ENCODE assay signal across 12 cellular contexts in genomic region chr5:386432-387341, GRCh38. TPM values are rescaled to one million over a fixed set of nuclear protein-coding genes. Genes with fewer than 3 reads are reported as not detected.
A peak's percentile ranks its signal among the peaks of the same experiment; 100 is the strongest.
DNase-seq lines count a peak whose midpoint lies in the region; ATAC-seq and TF ChIP-seq lines count a peak whose summit lies in the region.
"Had no signal": no experiment of that assay in that cellular context is flagged by ENCODE, and none has a peak within 500 bp of the region (broad histone marks: within the 10 kb centered on the region; RNA-seq: fewer than 3 reads in every experiment).

No MANE protein-coding gene starts in this region.

- H3K4me1 Mint-ChIP-seq in activated CD8-positive, alpha-beta memory T cell treated with anti-CD3 and anti-CD28 coated beads, Interleukin-2, amount 10 ng/mL, durations not matched to agents 7 days and 5 days: peaks cover 35% of the 10 kb centered on the region
- peaks cover 30% of the 10 kb centered on the region for H3K4me1 Mint-ChIP-seq in stimulated activated memory B cell treated with anti-CD40 and anti-IgM and Interleukin-4, amounts not matched to agents 10 μg/mL and 1 μg/mL and 100 μg/mL, for 72 hours
- no peaks in the 10 kb centered on the region for H3K4me1 Mint-ChIP-seq in CD4-positive, alpha-beta T cell (ENCODE audit: low read depth)

- no peaks in the 10 kb centered on the region for H3K36me3 ChIP-seq in PC-3 (ENCODE audit: low read depth, low read length)

- peaks cover 19% of the 10 kb centered on the region for H3K4me1 ChIP-seq in PC-3 (ENCODE audit: insufficient read depth, low read length)

- H4K20me1 ChIP-seq in PC-3 (ENCODE audit: low read length): no peaks in the 10 kb centered on the region

- H3K4me2 ChIP-seq in PC-3 (ENCODE audit: low read length): peak overlapping the region; percentile 63
- H3K4me2 ChIP-seq: SK-N-SH had no signal

- H3K4me3 ChIP-seq in PC-3 (ENCODE audit: low read length) (no peak overlapping the region), fibroblast of villous mesenchyme (ENCODE audit: low read depth, low read length) (no peak overlapping the region)

- H3F3A ChIP-seq in PC-3 (ENCODE audit: low read length, unreplicated experiment): peaks cover 5% of the 10 kb centered on the region

- peaks cover 18% of the 10 kb centered on the region for H3K9me3 Mint-ChIP-seq in activated CD8-positive, alpha-beta memory T cell treated with anti-CD3 and anti-CD28 coated beads, Interleukin-2, amount 10 ng/mL, durations not matched to agents 7 days and 5 days (ENCODE audit: low read depth)
- peaks cover 27% of the 10 kb centered on the region for H3K9me3 Mint-ChIP-seq in stimulated activated memory B cell treated with anti-CD40 and anti-IgM and Interleukin-4, amounts not matched to agents 10 μg/mL and 1 μg/mL and 100 μg/mL, for 72 hours
- peaks cover 9% of the 10 kb centered on the region for H3K9me3 Mint-ChIP-seq in CD4-positive, alpha-beta T cell

- no peaks in the 10 kb centered on the region for H3K79me2 ChIP-seq in PC-3 (ENCODE audit: low read length)

- no peak overlapping the region for H3K27ac Mint-ChIP-seq in activated CD8-positive, alpha-beta memory T cell treated with anti-CD3 and anti-CD28 coated beads, Interleukin-2, amount 10 ng/mL, durations not matched to agents 7 days and 5 days
- peak overlapping the region; percentile 81 for H3K27ac Mint-ChIP-seq in stimulated activated memory B cell treated with anti-CD40 and anti-IgM and Interleukin-4, amounts not matched to agents 10 μg/mL and 1 μg/mL and 100 μg/mL, for 72 hours
- H3K27ac Mint-ChIP-seq in CD4-positive, alpha-beta T cell: no peak overlapping the region
- H3K27ac Mint-ChIP-seq: activated naive CD8-positive, alpha-beta T cell treated with anti-CD3 and anti-CD28 coated beads, Interleukin-2, amount 10 ng/mL, durations not matched to agents 7 days and 5 days had no signal

- no peaks in the 10 kb centered on the region for H3K27me3 Mint-ChIP-seq in activated CD8-positive, alpha-beta memory T cell treated with anti-CD3 and anti-CD28 coated beads, Interleukin-2, amount 10 ng/mL, durations not matched to agents 7 days and 5 days
- H3K27me3 Mint-ChIP-seq in stimulated activated memory B cell treated with anti-CD40 and anti-IgM and Interleukin-4, amounts not matched to agents 10 μg/mL and 1 μg/mL and 100 μg/mL, for 72 hours: peaks cover 52% of the 10 kb centered on the region
- peaks cover 9% of the 10 kb centered on the region for H3K27me3 Mint-ChIP-seq in CD4-positive, alpha-beta T cell
- H3K27me3 Mint-ChIP-seq: activated naive CD8-positive, alpha-beta T cell treated with anti-CD3 and anti-CD28 coated beads, Interleukin-2, amount 10 ng/mL, durations not matched to agents 7 days and 5 days had no signal

- no peak overlapping the region for H3K4me3 Mint-ChIP-seq in activated CD8-positive, alpha-beta memory T cell treated with anti-CD3 and anti-CD28 coated beads, Interleukin-2, amount 10 ng/mL, durations not matched to agents 7 days and 5 days
- no peak overlapping the region for H3K4me3 Mint-ChIP-seq in stimulated activated memory B cell treated with anti-CD40 and anti-IgM and Interleukin-4, amounts not matched to agents 10 μg/mL and 1 μg/mL and 100 μg/mL, for 72 hours
- no peak overlapping the region for H3K4me3 Mint-ChIP-seq in CD4-positive, alpha-beta T cell
- H3K4me3 Mint-ChIP-seq: activated naive CD8-positive, alpha-beta T cell treated with anti-CD3 and anti-CD28 coated beads, Interleukin-2, amount 10 ng/mL, durations not matched to agents 7 days and 5 days had no signal

- intact Hi-C loops in PC-3 (cut with micrococcal nuclease): no loop called here
- intact Hi-C loops in CD4-positive, alpha-beta T cell (cut with DNase I, micrococcal nuclease): no loop called here

- H3K9ac ChIP-seq in PC-3 (ENCODE audit: low read length): no peak overlapping the region
- H3K9ac ChIP-seq: SK-N-SH had no signal

- CTCF ChIA-PET in activated CD8-positive, alpha-beta memory T cell treated with anti-CD3 and anti-CD28 coated beads, Interleukin-2, amount 10 ng/mL, durations not matched to agents 7 days and 5 days (lab: Charles Lee): interaction anchor here (1.3 kb wide), 1 partner anchor 66 kb away, joined by 3 read pairs; the partner anchor contains the start of gene AHRR
- CTCF ChIA-PET in PC-3 (lab: Charles Lee): no interaction called here
- CTCF ChIA-PET in CD4-positive, alpha-beta T cell (lab: Charles Lee): no interaction called here

- no peak for ATAC-seq in activated CD8-positive, alpha-beta memory T cell treated with anti-CD3 and anti-CD28 coated beads, Interleukin-2, amount 10 ng/mL, durations not matched to agents 7 days and 5 days
- peak; percentile 78 for ATAC-seq in PC-3
- ATAC-seq in stimulated activated memory B cell treated with anti-CD40 and anti-IgM and Interleukin-4, amounts not matched to agents 10 μg/mL and 1 μg/mL and 100 μg/mL, for 72 hours: no peak
- no peak for ATAC-seq in CD4-positive, alpha-beta T cell (ENCODE audit: poor library complexity)

- no peak overlapping the region for H2AFZ ChIP-seq in PC-3 (ENCODE audit: low read length)

- no peak for TF ChIP-seq CTCF in PC-3 (conservative IDR thresholded peaks at IDR 0.05; ENCODE audit: low read depth, low read length)
- TF ChIP-seq CTCF in fibroblast of villous mesenchyme (IDR thresholded peaks at IDR 0.05; ENCODE audit: insufficient read depth, low read depth, low read length): no peak
- TF ChIP-seq CTCF in CD4-positive, alpha-beta T cell (IDR thresholded peaks at IDR 0.05): no peak

- no peaks in the 10 kb centered on the region for H3K9me2 ChIP-seq in PC-3 (replicated peaks; ENCODE audit: low read length)
- H3K9me2 ChIP-seq: SK-N-SH had no signal

- POLR2A ChIA-PET in PC-3 (lab: Charles Lee; ENCODE audit: unreplicated experiment): no interaction called here
- POLR2A ChIA-PET in CD4-positive, alpha-beta T cell (lab: Charles Lee): no interaction called here

- peaks cover 70% of the 10 kb centered on the region for H3K36me3 Mint-ChIP-seq in activated CD8-positive, alpha-beta memory T cell treated with anti-CD3 and anti-CD28 coated beads, Interleukin-2, amount 10 ng/mL, durations not matched to agents 7 days and 5 days
- H3K36me3 Mint-ChIP-seq in stimulated activated memory B cell treated with anti-CD40 and anti-IgM and Interleukin-4, amounts not matched to agents 10 μg/mL and 1 μg/mL and 100 μg/mL, for 72 hours: peaks cover 87% of the 10 kb centered on the region
- no peaks in the 10 kb centered on the region for H3K36me3 Mint-ChIP-seq in CD4-positive, alpha-beta T cell (ENCODE audit: low read depth)

- H3K27me3 ChIP-seq in PC-3 (ENCODE audit: low read length): no peaks in the 10 kb centered on the region
- no peaks in the 10 kb centered on the region for H3K27me3 ChIP-seq in CD4-positive, alpha-beta T cell (ENCODE audit: control insufficient read depth, insufficient read depth, low read length)

- H3K27ac ChIP-seq in PC-3 (ENCODE audit: low read length): no peak overlapping the region
- H3K27ac ChIP-seq in CD4-positive, alpha-beta T cell (ENCODE audit: low read depth, low read length): no peak overlapping the region

- no TSS peak for BruUV-seq in PC-3 (replicated peaks; lab: Mats Ljungman, UMichigan)

- H3K9me3 ChIP-seq in PC-3 (ENCODE audit: low read length): no peaks in the 10 kb centered on the region
- peaks cover 12% of the 10 kb centered on the region for H3K9me3 ChIP-seq in CD4-positive, alpha-beta T cell (ENCODE audit: control insufficient read depth, low read length)
- H3K9me3 ChIP-seq: SK-N-SH had no signal

- DNase-seq in activated CD8-positive, alpha-beta memory T cell treated with anti-CD3 and anti-CD28 coated beads for 24 hours: peak; percentile 57
- DNase-seq in activated CD8-positive, alpha-beta memory T cell treated with anti-CD3 and anti-CD28 coated beads, Interleukin-2, amount 10 ng/mL, durations not matched to agents 7 days and 5 days: no peak
- DNase-seq in PC-3 (peak; percentile 78), fibroblast of villous mesenchyme (ENCODE audit: low read depth) (peak; percentile 67), foreskin melanocyte (no peak), NCI-H524 (lab: John Stamatoyannopoulos, UW) (no peak)
- DNase-seq in CD4-positive, alpha-beta T cell: no peak
- DNase-seq: activated naive CD8-positive, alpha-beta T cell treated with anti-CD3 and anti-CD28 coated beads, Interleukin-2, amount 10 ng/mL, durations not matched to agents 7 days and 5 days; Karpas-422; NCI-H2171; SK-N-SH had no signal

RNA-seq across cellular contexts. Expression of gene EXOC3, which starts 56.3 kb away (rescaled TPM):
- total RNA-seq in activated CD8-positive, alpha-beta memory T cell treated with anti-CD3 and anti-CD28 coated beads, Interleukin-2, amount 10 ng/mL, durations not matched to agents 7 days and 5 days: 10 to 100 TPM; 68.2 to 71.2 TPM
- total RNA-seq in PC-3 (2014; rRNA removed) (31.3 and 42.1 TPM in 2 replicates), fibroblast of villous mesenchyme (31.2 and 32.4 TPM in 2 replicates)
- total RNA-seq in CD4-positive, alpha-beta T cell: 10 to 100 TPM; 82.4 to 84.1 TPM

Comparison
In these comparisons a context has a peak if more than half of its experiments do, and no peak if none do; other contexts are left out.
1. DNase-seq: peak in activated CD8-positive, alpha-beta memory T cell treated with anti-CD3 and anti-CD28 coated beads for 24 hours (single experiment), PC-3 (single experiment) and fibroblast of villous mesenchyme (single experiment); none in activated CD8-positive, alpha-beta memory T cell treated with anti-CD3 and anti-CD28 coated beads, Interleukin-2, amount 10 ng/mL, durations not matched to agents 7 days and 5 days (single experiment), CD4-positive, alpha-beta T cell (0 of 10), foreskin melanocyte (single experiment) and NCI-H524 (0 of 2).